Comparison of ENCODE assay signal across 9 cellular contexts in genomic region chr17:44324092-44324570, GRCh38. TPM values are rescaled to one million over a fixed set of nuclear protein-coding genes. Genes with fewer than 3 reads are reported as not detected.
A peak's percentile ranks its signal among the peaks of the same experiment; 100 is the strongest.
DNase-seq lines count a peak whose midpoint lies in the region; ATAC-seq and TF ChIP-seq lines count a peak whose summit lies in the region.
"Had no signal": no experiment of that assay in that cellular context is flagged by ENCODE, and none has a peak within 500 bp of the region (broad histone marks: within the 10 kb centered on the region; RNA-seq: fewer than 3 reads in every experiment).

No MANE protein-coding gene starts in this region.

- peak overlapping the region; percentile 34 for H3K23ac ChIP-seq in trophoblast cell (ENCODE audit: low read length)

- H4K91ac ChIP-seq in trophoblast cell (ENCODE audit: low read depth, low read length): peak overlapping the region; percentile 67

- ATAC-seq in T-cell (replicated peaks in 1 of 4) (no peak), GM21390 (IDR thresholded peaks at IDR 0.05; ENCODE audit: unreplicated experiment) (no peak), GM21367 (IDR thresholded peaks at IDR 0.05; ENCODE audit: unreplicated experiment) (no peak)

- DNase-seq in BE2C (no peak), H7 (peak; percentile 37), T-cell (no peak), fibroblast of villous mesenchyme (ENCODE audit: low read depth) (no peak), trophoblast cell (peak; percentile 33 to 53), H4 (ENCODE audit: low spot score) (no peak)

- peak overlapping the region; percentile 70 for H3K4ac ChIP-seq in trophoblast cell (ENCODE audit: low read depth, low read length)

- no peak overlapping the region for H2AFZ ChIP-seq in trophoblast cell (ENCODE audit: insufficient read depth, low read length, poor library complexity)

- H3K27me3 ChIP-seq in BE2C (no peaks in the 10 kb centered on the region), H7 (ENCODE audit: control insufficient read depth, insufficient read depth, low read length) (no peaks in the 10 kb centered on the region; the same call in 1 of the 2 replicates), trophoblast cell (ENCODE audit: insufficient read depth, low read length) (no peaks in the 10 kb centered on the region)

- peak overlapping the region; percentile 27 for H2BK5ac ChIP-seq in trophoblast cell (ENCODE audit: low read depth, low read length, poor library complexity)

- H3K9me3 ChIP-seq in BE2C: no peaks in the 10 kb centered on the region
- H3K9me3 ChIP-seq in trophoblast cell (ENCODE audit: insufficient read depth, low read depth, low read length): peaks cover 2% of the 10 kb centered on the region

- H3K18ac ChIP-seq in trophoblast cell (ENCODE audit: low read length): peak overlapping the region; percentile 68

- H3K36me3 ChIP-seq in BE2C (peaks cover 37% of the 10 kb centered on the region), H7 (replicated peaks; ENCODE audit: control insufficient read depth, insufficient read depth, low read length) (peaks cover 18% of the 10 kb centered on the region), trophoblast cell (ENCODE audit: control insufficient read depth in 1 of 2, insufficient read depth in 2 of 2, low read length in 2 of 2) (peaks cover 31 to 33% of the 10 kb centered on the region in 2 experiments)

- TF ChIP-seq CTCF in BE2C (IDR thresholded peaks at IDR 0.05; ENCODE audit: low read depth, low read length) (no peak), fibroblast of villous mesenchyme (IDR thresholded peaks at IDR 0.05; ENCODE audit: insufficient read depth, low read depth, low read length) (no peak)

- peak overlapping the region; percentile 77 to 94 (median 81) for H3K4me3 Mint-ChIP-seq in T-cell

- H3K9me3 Mint-ChIP-seq in T-cell: no peaks in the 10 kb centered on the region

- no peak overlapping the region for H3K27ac Mint-ChIP-seq in T-cell

- H3K4me1 ChIP-seq in BE2C (no peaks in the 10 kb centered on the region), trophoblast cell (ENCODE audit: control insufficient read depth in 1 of 2, insufficient read depth in 2 of 2, low read length in 2 of 2) (peaks cover 4 to 12% of the 10 kb centered on the region in 2 experiments)

- H3K4me1 Mint-ChIP-seq in T-cell: peaks cover 12 to 35% (median 28%) of the 10 kb centered on the region in 3 donors

- no peaks in the 10 kb centered on the region for H3K27me3 Mint-ChIP-seq in T-cell

- WGBS in trophoblast cell (ENCODE audit: extremely low coverage, insufficient coverage, insufficient read length): no CpG with 5 or more reads among the region's 38 CpGs

- peak overlapping the region; percentile 16 for H2BK120ac ChIP-seq in trophoblast cell (ENCODE audit: insufficient read depth, low read length, poor library complexity)

- CTCF ChIA-PET in T-cell (lab: Charles Lee): no interaction called here

- H3K27ac ChIP-seq in trophoblast cell (ENCODE audit: low read depth, low read length): no peak overlapping the region

- H3K79me2 ChIP-seq in trophoblast cell (ENCODE audit: control insufficient read depth, insufficient read depth, low read length, poor library complexity): peaks cover 11% of the 10 kb centered on the region

- POLR2A ChIA-PET in T-cell (lab: Charles Lee): no interaction called here

- peaks cover 11% of the 10 kb centered on the region for H3K79me1 ChIP-seq in trophoblast cell (ENCODE audit: low read length)

- H4K8ac ChIP-seq in trophoblast cell (ENCODE audit: low read depth, low read length): peak overlapping the region; percentile 59

- H4K12ac ChIP-seq in trophoblast cell (ENCODE audit: low read depth, low read length): peak overlapping the region; percentile 67

- H3K36me3 Mint-ChIP-seq in T-cell: peaks cover 5% of the 10 kb centered on the region

- peak overlapping the region; percentile 74 for H3K4me2 ChIP-seq in trophoblast cell (ENCODE audit: low read length)

- peak overlapping the region; percentile 7 for H3K14ac ChIP-seq in trophoblast cell (ENCODE audit: low read length)

- no peak overlapping the region for H2BK12ac ChIP-seq in trophoblast cell (ENCODE audit: low read length)

- H3K4me3 ChIP-seq in BE2C (ENCODE audit: low read depth, low read length): peak overlapping the region; percentile 93
- H3K4me3 ChIP-seq in H7 (ENCODE audit: insufficient read depth, low read depth, low read length): peak overlapping the region; percentile 97
- H3K4me3 ChIP-seq in fibroblast of villous mesenchyme (ENCODE audit: low read depth, low read length): peak overlapping the region; percentile 84
- peak overlapping the region; percentile 97 for H3K4me3 ChIP-seq in trophoblast cell (ENCODE audit: low read depth, low read length)

- peak overlapping the region; percentile 1 for H2AK5ac ChIP-seq in trophoblast cell (ENCODE audit: low read length)

- peak overlapping the region; percentile 83 for H3K9ac ChIP-seq in trophoblast cell (ENCODE audit: low read length)

RNA-seq across cellular contexts. Expression of gene SLC25A39, which starts 0.5 kb away (rescaled TPM):
- polyA plus RNA-seq in BE2C (2012; ENCODE audit: insufficient read depth, insufficient read length, low read depth): 920 TPM
- 281 and 295 TPM in 2 replicates for total RNA-seq in H7 (2014; rRNA removed; shearing (Covaris generic))
- total RNA-seq in T-cell (100 to 1,000 TPM in 3 of 5 donors, 10 to 100 TPM in 2; 78.6 to 108 (median 104) TPM), fibroblast of villous mesenchyme (58.9 and 61.7 TPM in 2 replicates)
- 96.0 and 97.4 TPM in 2 replicates for polyA plus RNA-seq in trophoblast cell (2013)
- total RNA-seq in H4 (2014; rRNA removed; shearing (Covaris generic)): 90.3 and 108 TPM in 2 replicates

RNA-seq across cellular contexts. Expression of gene RUNDC3A, which starts 15.7 kb away (rescaled TPM):
- polyA plus RNA-seq in BE2C (2012; ENCODE audit: insufficient read depth, insufficient read length, low read depth): 386 TPM
- 5.1 and 5.7 TPM in 2 replicates for total RNA-seq in H7 (2014; rRNA removed; shearing (Covaris generic))
- total RNA-seq in T-cell: under 1 TPM in 3 of 5 donors, not detected in 2; 0.38 to 0.65 (median 0.41) TPM
- under 0.01 TPM in 1 of 2 replicates, not detected in the other for total RNA-seq in fibroblast of villous mesenchyme
- 0.08 and 0.12 TPM in 2 replicates for polyA plus RNA-seq in trophoblast cell (2013)
- total RNA-seq in H4 (2014; rRNA removed; shearing (Covaris generic)): not detected in 2 replicates

RNA-seq across cellular contexts. Expression of gene GRN, which starts 21.0 kb away (rescaled TPM):
- polyA plus RNA-seq in BE2C (2012; ENCODE audit: insufficient read depth, insufficient read length, low read depth): 398 TPM
- total RNA-seq in H7 (2014; rRNA removed; shearing (Covaris generic)): 122 and 161 TPM in 2 replicates
- total RNA-seq in T-cell: 10 to 100 TPM; 21.0 to 48.3 (median 40.1) TPM
- 165 and 256 TPM in 2 replicates for total RNA-seq in fibroblast of villous mesenchyme
- 207 and 227 TPM in 2 replicates for polyA plus RNA-seq in trophoblast cell (2013)
- total RNA-seq in H4 (2014; rRNA removed; shearing (Covaris generic)): 97.6 and 134 TPM in 2 replicates

RNA-seq across cellular contexts. Expression of gene FAM171A2, which starts 39.5 kb away (rescaled TPM):
- polyA plus RNA-seq in BE2C (2012; ENCODE audit: insufficient read depth, insufficient read length, low read depth): 44.8 TPM
- total RNA-seq in H7 (2014; rRNA removed; shearing (Covaris generic)): 23.7 and 24.1 TPM in 2 replicates
- 1 to 10 TPM in 2 of 5 donors, under 1 TPM in 3; 0.18 to 1.5 (median 0.89) TPM for total RNA-seq in T-cell
- 0.86 and 2.6 TPM in 2 replicates for total RNA-seq in fibroblast of villous mesenchyme
- polyA plus RNA-seq in trophoblast cell (2013): 8.4 and 8.6 TPM in 2 replicates
- total RNA-seq in H4 (2014; rRNA removed; shearing (Covaris generic)): 3.4 and 6.5 TPM in 2 replicates

RNA-seq across cellular contexts. Expression of gene SLC4A1, which starts 56.2 kb away (rescaled TPM):
- not detected for polyA plus RNA-seq in BE2C (2012; ENCODE audit: insufficient read depth, insufficient read length, low read depth)
- total RNA-seq in H7 (2014; rRNA removed; shearing (Covaris generic)): 0.07 TPM in 2 replicates
- not detected for total RNA-seq in T-cell
- total RNA-seq in fibroblast of villous mesenchyme: not detected in 2 replicates
- polyA plus RNA-seq in trophoblast cell (2013): 0.01 and 0.03 TPM in 2 replicates
- not detected in 2 replicates for total RNA-seq in H4 (2014; rRNA removed; shearing (Covaris generic))
- total RNA-seq: pulmonary artery endothelial cell had no signal

Comparison
In these comparisons a context has a peak if more than half of its experiments do, and no peak if none do; other contexts are left out.
1. DNase-seq: peak in H7 (single experiment) and trophoblast cell (2 of 2); none in BE2C (single experiment), T-cell (0 of 34), fibroblast of villous mesenchyme (single experiment) and H4 (single experiment).
2. Peak in every context shown above with its lines, with median percentiles within 50 percentile points of each other: H3K4me3 ChIP-seq.